Comparison of ENCODE assay signal across 8 cellular contexts in genomic region chr3:48086736-48087470, GRCh38.
DNase-seq lines count a peak whose midpoint lies in the region; ATAC-seq and TF ChIP-seq lines count a peak whose summit lies in the region.

No MANE protein-coding gene starts in this region.

- no peak for DNase-seq in Caco-2
- no peak for DNase-seq in MG63
- DNase-seq in coronary artery (ENCODE audit: low spot score) = no peak
- DNase-seq in naive thymus-derived CD4-positive, alpha-beta T cell = no peak
- no peak for DNase-seq in activated CD4-positive, CD25-positive, alpha-beta regulatory T cell treated with anti-CD3 and anti-CD28 coated beads, Interleukin-2, amount 50 U/mL, for 72 hours
- no peak for DNase-seq in NCI-H1092 treated with DMSO at 0.1 percent for 48 hours (lab: John Stamatoyannopoulos, UW)

- H3K27ac Mint-ChIP-seq in Caco-2 (ENCODE audit: unreplicated experiment) = peak overlapping the region; percentile 99
- peak overlapping the region; percentile 25 to 98 (median 90) for H3K27ac Mint-ChIP-seq in naive thymus-derived CD4-positive, alpha-beta T cell

- TF ChIP-seq CTCF in Caco-2 (IDR thresholded peaks at IDR 0.05; ENCODE audit: insufficient read depth in 1 of 2, low read depth in 1 of 2, low read length in 1 of 2, severe bottlenecking in 1 of 2, unreplicated experiment in 1 of 2) (no peak), coronary artery (IDR thresholded peaks at IDR 0.05) (no peak)

- CTCF ChIA-PET in Caco-2 (lab: Charles Lee) = interaction anchor here (1.1 kb wide), 1 partner anchor 97 kb away, joined by 3 read pairs; no protein-coding TSS in a partner anchor
- CTCF ChIA-PET in naive thymus-derived CD4-positive, alpha-beta T cell (lab: Charles Lee) = interaction anchor here (0.5 kb wide), 1 partner anchor 1009 kb away, joined by 3 read pairs; no protein-coding TSS in a partner anchor

- ATAC-seq in naive thymus-derived CD4-positive, alpha-beta T cell = no peak
- ATAC-seq in GM18858 (IDR thresholded peaks at IDR 0.05; ENCODE audit: unreplicated experiment) = no peak
- no peak for ATAC-seq in HG02759 (IDR thresholded peaks at IDR 0.05; ENCODE audit: unreplicated experiment)

- H3K9me3 ChIP-seq in Caco-2 (no peaks in the 10 kb centered on the region), MG63 (no peaks in the 10 kb centered on the region)
- no peaks in the 10 kb centered on the region for H3K9me3 ChIP-seq in naive thymus-derived CD4-positive, alpha-beta T cell (ENCODE audit: control insufficient read depth in 2 of 3, low read length in 3 of 3)

- BruUV-seq in Caco-2 (replicated peaks; lab: Mats Ljungman, UMichigan) = TSS peak; percentile 49

- H3K27ac ChIP-seq in coronary artery = peak overlapping the region; percentile 96 to 100
- peak overlapping the region; percentile 95 for H3K27ac ChIP-seq in naive thymus-derived CD4-positive, alpha-beta T cell (ENCODE audit: low read depth, low read length)

- H3K9me3 Mint-ChIP-seq in Caco-2 (ENCODE audit: unreplicated experiment) = no peaks in the 10 kb centered on the region
- H3K9me3 Mint-ChIP-seq in naive thymus-derived CD4-positive, alpha-beta T cell = peaks cover 0 to 2% (median 0%) of the 10 kb centered on the region in 11 donors

- H3K27me3 ChIP-seq in Caco-2 (replicated peaks; ENCODE audit: control insufficient read depth, insufficient read depth, low read length) = no peaks in the 10 kb centered on the region
- H3K27me3 ChIP-seq in MG63 = no peaks in the 10 kb centered on the region
- H3K27me3 ChIP-seq in naive thymus-derived CD4-positive, alpha-beta T cell (ENCODE audit: control insufficient read depth in 2 of 2, insufficient read depth in 2 of 2, low read length in 2 of 2) = no peaks in the 10 kb centered on the region

- H3K36me3 ChIP-seq in Caco-2 (ENCODE audit: control insufficient read depth, insufficient read depth, low read length) = no peaks in the 10 kb centered on the region
- H3K36me3 ChIP-seq in MG63 = peaks cover 15% of the 10 kb centered on the region
- H3K36me3 ChIP-seq in naive thymus-derived CD4-positive, alpha-beta T cell (ENCODE audit: control insufficient read depth in 2 of 3, insufficient read depth in 3 of 3, low read length in 3 of 3) = peaks cover 0 to 2% (median 0%) of the 10 kb centered on the region in 3 experiments

- H3K4me3 ChIP-seq in Caco-2 (ENCODE audit: low read depth, low read length) = peak overlapping the region; percentile 68; the same call in 1 of the 2 replicates
- H3K4me3 ChIP-seq in MG63 = peak overlapping the region; percentile 85
- peak overlapping the region; percentile 95 for H3K4me3 ChIP-seq in coronary artery
- peak overlapping the region; percentile 85 for H3K4me3 ChIP-seq in naive thymus-derived CD4-positive, alpha-beta T cell (ENCODE audit: low read length)

- H3K27me3 Mint-ChIP-seq in Caco-2 (ENCODE audit: insufficient read depth, unreplicated experiment) = no peaks in the 10 kb centered on the region
- H3K27me3 Mint-ChIP-seq in naive thymus-derived CD4-positive, alpha-beta T cell = peaks cover 0 to 14% (median 0%) of the 10 kb centered on the region in 5 donors

- intact Hi-C loops in Caco-2 (cut with micrococcal nuclease; ENCODE audit: unreplicated experiment) = loop anchor here (5.0 kb wide), 2 partner anchors 50 to 65 kb away; no protein-coding TSS in a partner anchor
- intact Hi-C loops in naive thymus-derived CD4-positive, alpha-beta T cell (cut with micrococcal nuclease) = loop anchor here (1.0 to 10.0 kb wide), 7 partner anchors 64 to 1385 kb away; partner anchors contain the start of genes CCDC12 (in 1 of the 2), DAG1 (in 1 of the 2), NBEAL2 (in 1 of the 2) and QRICH1 (in 1 of the 2)

- H3K4me3 Mint-ChIP-seq in Caco-2 (ENCODE audit: unreplicated experiment) = peak overlapping the region; percentile 96
- peak overlapping the region; percentile 87 to 99 (median 96) for H3K4me3 Mint-ChIP-seq in naive thymus-derived CD4-positive, alpha-beta T cell

- POLR2A ChIA-PET in Caco-2 (lab: Charles Lee) = no interaction called here
- POLR2A ChIA-PET in naive thymus-derived CD4-positive, alpha-beta T cell (lab: Charles Lee) = no interaction called here

- H3K4me1 Mint-ChIP-seq in Caco-2 (ENCODE audit: low read depth, unreplicated experiment) = peaks cover 12% of the 10 kb centered on the region
- peaks cover 14 to 37% (median 29%) of the 10 kb centered on the region in 7 donors for H3K4me1 Mint-ChIP-seq in naive thymus-derived CD4-positive, alpha-beta T cell

- H3K4me1 ChIP-seq in Caco-2 = peaks cover 25% of the 10 kb centered on the region
- H3K4me1 ChIP-seq in naive thymus-derived CD4-positive, alpha-beta T cell (ENCODE audit: control insufficient read depth in 2 of 2, insufficient read depth in 2 of 2, low read length in 2 of 2) = peaks cover 7 to 11% of the 10 kb centered on the region in 2 donors

- H3K36me3 Mint-ChIP-seq in Caco-2 (ENCODE audit: insufficient read depth, unreplicated experiment) = peaks cover 50% of the 10 kb centered on the region
- H3K36me3 Mint-ChIP-seq in naive thymus-derived CD4-positive, alpha-beta T cell = peaks cover 0 to 5% (median 3%) of the 10 kb centered on the region in 5 donors
